Comparison of ENCODE assay signal across 18 cellular contexts in the genomic region with DNA sequence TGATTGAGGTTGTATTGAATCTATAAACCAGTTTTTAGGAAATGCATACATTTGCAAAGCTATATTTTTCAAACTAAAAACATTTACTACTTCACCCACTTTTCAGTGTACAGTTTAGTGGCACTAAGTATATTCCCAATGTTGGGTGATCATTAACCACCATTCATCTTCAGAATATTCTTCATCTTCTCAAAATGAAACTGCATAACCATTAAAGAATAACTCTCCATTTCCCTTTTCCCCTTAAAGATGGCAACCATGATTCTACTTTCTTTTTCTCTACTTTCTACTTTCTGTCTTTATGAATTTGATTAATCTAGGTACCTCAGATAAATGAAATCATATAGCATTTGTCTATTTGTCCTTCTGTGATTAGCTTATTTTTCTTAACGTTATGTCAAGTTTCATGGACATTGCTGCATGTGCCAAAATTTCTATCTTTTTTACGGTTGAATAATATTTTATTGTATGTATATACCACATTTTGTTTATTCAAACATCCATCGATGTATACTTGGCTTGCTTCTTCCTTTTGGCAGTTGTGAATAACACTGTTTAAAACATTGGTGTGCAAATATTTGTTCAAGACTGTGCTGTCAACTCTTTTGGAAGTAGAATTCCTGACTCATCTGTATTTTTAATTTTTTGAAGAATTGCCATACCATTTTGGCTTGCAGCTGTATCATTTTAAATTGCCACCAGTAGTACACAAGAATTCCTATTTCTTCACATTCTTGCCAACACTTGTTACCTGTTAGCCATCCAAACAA.
"Had no signal": no experiment of that assay in that cellular context is flagged by ENCODE, and none has a peak within 500 bp of the region (broad histone marks: within the 10 kb centered on the region; RNA-seq: fewer than 3 reads in every experiment).

No MANE protein-coding gene starts in this region.

- H3K4me3 ChIP-seq: dorsolateral prefrontal cortex, heart right ventricle, lung, prostate gland, transverse colon, vagina had no signal

- H3K27ac ChIP-seq: dorsolateral prefrontal cortex, heart right ventricle, prostate gland, transverse colon, vagina, VCaP had no signal

- H3K27ac Mint-ChIP-seq: activated T-helper 2 cell treated with anti-CD3 and anti-CD28 coated beads, Interferon-gamma antibody, Interleukin-2, Interleukin-4, amounts not matched to agents 10 μg/mL and 5 μg/mL and 100 μg/mL, durations not matched to agents 14 hours and 24 hours and 36 hours; endodermal cell; mesothelial cell of epicardium had no signal

- FAIRE-seq: astrocyte, frontal cortex, small intestine had no signal

- H3K4me1 Mint-ChIP-seq: mesothelial cell of epicardium had no signal

- H3K4me3 Mint-ChIP-seq: endodermal cell, mesothelial cell of epicardium had no signal

- H3K9me3 ChIP-seq: heart right ventricle, prostate gland, transverse colon, vagina had no signal

- DNase-seq: activated CD4-positive, alpha-beta T cell treated with anti-CD3 and anti-CD28 coated beads for 1 hour; activated CD4-positive, alpha-beta T cell treated with anti-CD3 and anti-CD28 coated beads, Interleukin-2, amount 50 U/mL, for 4 hours; activated naive CD4-positive, alpha-beta T cell treated with anti-CD3 and anti-CD28 coated beads, Interleukin-2, amount 50 U/mL, for 16 hours; dorsolateral prefrontal cortex; endodermal cell; heart right ventricle; right cardiac atrium; small intestine; stimulated activated naive CD8-positive, alpha-beta T cell treated with anti-CD3 and anti-CD28 coated beads, Interleukin-15, Interleukin-2, amounts not matched to agents 100 U/mL and 50 U/mL, for 24 hours; transverse colon had no signal

- H3K9me3 Mint-ChIP-seq: activated T-helper 2 cell treated with anti-CD3 and anti-CD28 coated beads, Interferon-gamma antibody, Interleukin-2, Interleukin-4, amounts not matched to agents 10 μg/mL and 5 μg/mL and 100 μg/mL, durations not matched to agents 14 hours and 24 hours and 36 hours; endodermal cell; mesothelial cell of epicardium had no signal

- H3K36me3 ChIP-seq: heart right ventricle, prostate gland, transverse colon, vagina had no signal

- H3K4me1 ChIP-seq: heart right ventricle, prostate gland, transverse colon, vagina had no signal

- ATAC-seq: heart right ventricle; right cardiac atrium; stimulated activated naive CD8-positive, alpha-beta T cell treated with anti-CD3 and anti-CD28 coated beads, Interleukin-15, Interleukin-2, amounts not matched to agents 100 U/mL and 50 U/mL, for 24 hours had no signal

- H3K36me3 Mint-ChIP-seq: mesothelial cell of epicardium had no signal
